30 cellular contexts compared by ENCODE assay signal in genomic region chr22:23513705-23514104, GRCh38.
"Had no signal": no experiment of that assay in that cellular context is flagged by ENCODE, and none has a peak within 500 bp of the region (broad histone marks: within the 10 kb centered on the region; RNA-seq: fewer than 3 reads in every experiment).

No MANE protein-coding gene starts in this region.

- H3K9me3 Mint-ChIP-seq: activated CD4-positive, alpha-beta memory T cell treated with anti-CD3 and anti-CD28 coated beads, Interleukin-2, amount 10 ng/mL, durations not matched to agents 7 days and 5 days; activated CD4-positive, alpha-beta T cell treated with anti-CD3 and anti-CD28 coated beads, Interleukin-2, amount 10 ng/mL, durations not matched to agents 7 days and 5 days; activated T-cell treated with anti-CD3 and anti-CD28 coated beads, Interleukin-2, amount 50 U/mL, for 4 hours; activated T-helper 17 cell treated with anti-CD3 and anti-CD28 coated beads, Interleukin-2, amount 50 U/mL, for 72 hours; naive thymus-derived CD8-positive, alpha-beta T cell; stimulated activated naive B cell treated with anti-CD40 and anti-IgM and Interleukin-4, amounts not matched to agents 10 μg/mL and 1 μg/mL and 100 μg/mL, for 72 hours; WTC11 had no signal

- DNase-seq: activated CD4-positive, alpha-beta memory T cell treated with anti-CD3 and anti-CD28 coated beads, Interleukin-2, amount 10 ng/mL, durations not matched to agents 7 days and 5 days; activated CD4-positive, alpha-beta T cell treated with anti-CD3 and anti-CD28 coated beads for 1 hour; activated CD4-positive, alpha-beta T cell treated with anti-CD3 and anti-CD28 coated beads, Interleukin-2, amount 10 ng/mL, durations not matched to agents 7 days and 5 days; activated CD8-positive, alpha-beta memory T cell treated with anti-CD3 and anti-CD28 coated beads, Interleukin-2, amount 50 U/mL, for 48 hours; activated gamma-delta T cell treated with Interleukin-2 at 50 U/mL for 16 hours; activated naive CD4-positive, alpha-beta T cell treated with anti-CD3 and anti-CD28 coated beads, Interleukin-2, amount 50 U/mL, for 16 hours; activated T-cell treated with anti-CD3 and anti-CD28 coated beads, Interleukin-2, amount 50 U/mL, for 4 hours; amniotic stem cell; brain microvascular endothelial cell; dorsolateral prefrontal cortex; effector memory CD4-positive, alpha-beta T cell; erythroblast; head of caudate nucleus; hippocampal formation; left cardiac atrium; mammary epithelial cell; midbrain; naive thymus-derived CD8-positive, alpha-beta T cell; nucleus accumbens; small intestine; stimulated activated CD4-positive, alpha-beta T cell treated with anti-CD3 and anti-CD28 coated beads, Interleukin-1b, Interleukin-23, amount 100 ng/mL, for 48 hours; stimulated activated CD4-positive, alpha-beta T cell treated with anti-CD3 and anti-CD28 coated beads, Interleukin-4, amount 100 ng/mL, for 4 hours; stimulated activated CD8-positive, alpha-beta memory T cell treated with anti-CD3 and anti-CD28 coated beads, Interleukin-4, amount 100 ng/mL, for 48 hours; stimulated activated naive B cell treated with anti-CD40 and anti-IgM and Interleukin-4, amounts not matched to agents 10 μg/mL and 1 μg/mL and 100 μg/mL, for 72 hours; T-helper 2 cell had no signal

- H3K4me1 Mint-ChIP-seq: activated CD4-positive, alpha-beta memory T cell treated with anti-CD3 and anti-CD28 coated beads, Interleukin-2, amount 10 ng/mL, durations not matched to agents 7 days and 5 days; activated CD4-positive, alpha-beta T cell treated with anti-CD3 and anti-CD28 coated beads, Interleukin-2, amount 10 ng/mL, durations not matched to agents 7 days and 5 days; activated T-helper 17 cell treated with anti-CD3 and anti-CD28 coated beads, Interleukin-2, amount 50 U/mL, for 72 hours; naive thymus-derived CD8-positive, alpha-beta T cell; stimulated activated naive B cell treated with anti-CD40 and anti-IgM and Interleukin-4, amounts not matched to agents 10 μg/mL and 1 μg/mL and 100 μg/mL, for 72 hours had no signal

- H3K4me3 Mint-ChIP-seq: activated CD4-positive, alpha-beta memory T cell treated with anti-CD3 and anti-CD28 coated beads, Interleukin-2, amount 10 ng/mL, durations not matched to agents 7 days and 5 days; activated CD4-positive, alpha-beta T cell treated with anti-CD3 and anti-CD28 coated beads, Interleukin-2, amount 10 ng/mL, durations not matched to agents 7 days and 5 days; activated T-cell treated with anti-CD3 and anti-CD28 coated beads, Interleukin-2, amount 50 U/mL, for 4 hours; activated T-helper 17 cell treated with anti-CD3 and anti-CD28 coated beads, Interleukin-2, amount 50 U/mL, for 72 hours; naive thymus-derived CD8-positive, alpha-beta T cell; stimulated activated naive B cell treated with anti-CD40 and anti-IgM and Interleukin-4, amounts not matched to agents 10 μg/mL and 1 μg/mL and 100 μg/mL, for 72 hours; WTC11 had no signal

- H3K4me1 ChIP-seq: tibial nerve had no signal

- H3K36me3 ChIP-seq: brain microvascular endothelial cell, tibial nerve had no signal

- H3K27ac Mint-ChIP-seq: activated CD4-positive, alpha-beta memory T cell treated with anti-CD3 and anti-CD28 coated beads, Interleukin-2, amount 10 ng/mL, durations not matched to agents 7 days and 5 days; activated CD4-positive, alpha-beta T cell treated with anti-CD3 and anti-CD28 coated beads, Interleukin-2, amount 10 ng/mL, durations not matched to agents 7 days and 5 days; activated T-helper 17 cell treated with anti-CD3 and anti-CD28 coated beads, Interleukin-2, amount 50 U/mL, for 72 hours; stimulated activated naive B cell treated with anti-CD40 and anti-IgM and Interleukin-4, amounts not matched to agents 10 μg/mL and 1 μg/mL and 100 μg/mL, for 72 hours; WTC11 had no signal

- H3K36me3 Mint-ChIP-seq: naive thymus-derived CD8-positive, alpha-beta T cell; stimulated activated naive B cell treated with anti-CD40 and anti-IgM and Interleukin-4, amounts not matched to agents 10 μg/mL and 1 μg/mL and 100 μg/mL, for 72 hours; WTC11 had no signal

- H3K27me3 ChIP-seq: brain microvascular endothelial cell, dorsolateral prefrontal cortex, tibial nerve had no signal

- H3K4me3 ChIP-seq: coronary artery, dorsolateral prefrontal cortex, tibial nerve had no signal

- H3K27ac ChIP-seq: brain microvascular endothelial cell, coronary artery, dorsolateral prefrontal cortex, tibial nerve had no signal

- ATAC-seq: activated T-cell treated with anti-CD3 and anti-CD28 coated beads, Interleukin-2, amount 50 U/mL, for 4 hours; activated T-helper 17 cell treated with anti-CD3 and anti-CD28 coated beads, Interleukin-2, amount 50 U/mL, for 72 hours; left cardiac atrium; naive thymus-derived CD8-positive, alpha-beta T cell; sciatic nerve; stimulated activated naive B cell treated with anti-CD40 and anti-IgM and Interleukin-4, amounts not matched to agents 10 μg/mL and 1 μg/mL and 100 μg/mL, for 72 hours had no signal

- H3K9me3 ChIP-seq: tibial nerve had no signal
